17 cellular contexts compared by ENCODE assay signal in genomic region chr1:214570442-214570841, GRCh38. TPM values are rescaled to one million over a fixed set of nuclear protein-coding genes. Genes with fewer than 3 reads are reported as not detected.
A peak's percentile ranks its signal among the peaks of the same experiment; 100 is the strongest.
DNase-seq lines count a peak whose midpoint lies in the region; ATAC-seq and TF ChIP-seq lines count a peak whose summit lies in the region.
"Had no signal": no experiment of that assay in that cellular context is flagged by ENCODE, and none has a peak within 500 bp of the region (broad histone marks: within the 10 kb centered on the region; RNA-seq: fewer than 3 reads in every experiment).

No MANE protein-coding gene starts in this region.

- TF ChIP-seq CTCF in AG04450 (IDR thresholded peaks at IDR 0.05; ENCODE audit: low read depth, low read length): no peak
- no peak for TF ChIP-seq CTCF in brain microvascular endothelial cell (IDR thresholded peaks at IDR 0.05; ENCODE audit: low read depth, low read length, missing control alignments)
- no peak for TF ChIP-seq CTCF in endodermal cell (conservative IDR thresholded peaks at IDR 0.05)

- peaks cover 51% of the 10 kb centered on the region for H3K27me3 Mint-ChIP-seq in endodermal cell (ENCODE audit: insufficient read depth)

- in situ Hi-C loops in brain microvascular endothelial cell (cut with HindIII; ENCODE audit: low pct_ligation_motif_present, low sequenced_read_pairs): no loop called here

- H3K9ac ChIP-seq in endodermal cell (ENCODE audit: extremely low read depth, low read length, poor library complexity, severe bottlenecking): no peak overlapping the region

- H3K36me3 ChIP-seq in MG63: no peaks in the 10 kb centered on the region
- no peaks in the 10 kb centered on the region for H3K36me3 ChIP-seq in brain microvascular endothelial cell (replicated peaks)
- H3K36me3 ChIP-seq in endodermal cell (ENCODE audit: control insufficient read depth, insufficient read depth, low read length): no peaks in the 10 kb centered on the region
- H3K36me3 ChIP-seq: colonic mucosa, left ventricle myocardium inferior, SJSA1 had no signal

- 78 to 93% methylated on average over 2 of the region's 2 CpGs for WGBS in endodermal cell (ENCODE audit: insufficient coverage in 1 of 2, insufficient read length in 1 of 2), 2 experiments

- H3K4me3 ChIP-seq in AG04450 (ENCODE audit: low read depth, low read length) (no peak overlapping the region), MG63 (no peak overlapping the region), brain microvascular endothelial cell (ENCODE audit: low read depth, low read length) (no peak overlapping the region), endodermal cell (ENCODE audit: low read length) (no peak overlapping the region)
- H3K4me3 ChIP-seq: colonic mucosa, left ventricle myocardium inferior, SJSA1 had no signal

- no peaks in the 10 kb centered on the region for H3K36me3 Mint-ChIP-seq in endodermal cell (ENCODE audit: low read depth)

- no peaks in the 10 kb centered on the region for H3K27me3 ChIP-seq in AG04450 (ENCODE audit: control insufficient read depth, insufficient read depth, low read length)
- no peaks in the 10 kb centered on the region for H3K27me3 ChIP-seq in MG63
- no peaks in the 10 kb centered on the region for H3K27me3 ChIP-seq in brain microvascular endothelial cell (replicated peaks)
- H3K27me3 ChIP-seq in endodermal cell (ENCODE audit: control insufficient read depth, insufficient read depth, low read length, poor library complexity, severe bottlenecking): peaks cover 89% of the 10 kb centered on the region
- H3K27me3 ChIP-seq: colonic mucosa, SJSA1 had no signal

- ATAC-seq in left lobe of liver: no peak
- no peak for ATAC-seq in GM21367 (IDR thresholded peaks at IDR 0.05; ENCODE audit: unreplicated experiment)
- no peak for ATAC-seq in GM19467 (IDR thresholded peaks at IDR 0.05; ENCODE audit: unreplicated experiment)

- peaks cover 12% of the 10 kb centered on the region for H3K9me3 Mint-ChIP-seq in endodermal cell

- no peak overlapping the region for H3K27ac Mint-ChIP-seq in endodermal cell

- H3K27ac ChIP-seq in AG04450 (ENCODE audit: low read depth, low read length) (peak overlapping the region; percentile 40), brain microvascular endothelial cell (peak overlapping the region; percentile 62), endodermal cell (ENCODE audit: low read depth, low read length) (no peak overlapping the region)
- H3K27ac ChIP-seq: colonic mucosa, SJSA1 had no signal

- DNase-seq in AG04450 (ENCODE audit: low read depth, low spot score): no peak
- DNase-seq in MG63: peak; percentile 38
- peak; percentile 57 for DNase-seq in brain microvascular endothelial cell
- peak; percentile 82 for DNase-seq in iris pigment epithelial cell (ENCODE audit: low read depth)
- no peak for DNase-seq in endodermal cell
- no peak for DNase-seq in left lobe of liver (ENCODE audit: low spot score)
- DNase-seq: activated CD4-positive, alpha-beta T cell treated with anti-CD3 and anti-CD28 coated beads, Interleukin-2, amount 50 U/mL, for 4 hours; activated T-cell treated with anti-CD3 and anti-CD28 coated beads, Interleukin-2, amount 50 U/mL, for 48 hours; colonic mucosa; COR-L47; left ventricle myocardium inferior; NCI-H1092; NCI-H2171 treated with DMSO at 0.1 percent for 48 hours; stimulated activated naive CD4-positive, alpha-beta T cell treated with Interleukin-2 at 50 U/mL for 16 hours had no signal

- CTCF ChIA-PET in AG04450 (lab: Charles Lee): interaction anchor here (4.5 kb wide), 1 partner anchor 238 kb away, joined by 17 read pairs; no protein-coding TSS in a partner anchor

- H3K4me3 Mint-ChIP-seq in endodermal cell: no peak overlapping the region

- POLR2A ChIA-PET in AG04450 (lab: Yijun Ruan, JAX): no interaction called here

- H3K4me1 ChIP-seq in endodermal cell (ENCODE audit: control insufficient read depth, insufficient read depth, low read length): peaks cover 3% of the 10 kb centered on the region

- H3K9me3 ChIP-seq in AG04450 (ENCODE audit: control insufficient read depth, insufficient read depth, low read length) (no peaks in the 10 kb centered on the region), MG63 (peaks cover under 1% of the 10 kb centered on the region), endodermal cell (ENCODE audit: control insufficient read depth, low read length) (peaks cover 11% of the 10 kb centered on the region)
- H3K9me3 ChIP-seq: colonic mucosa had no signal

- H3K4me1 Mint-ChIP-seq in endodermal cell: peaks cover 8% of the 10 kb centered on the region

RNA-seq across cellular contexts. Expression of gene PTPN14, which starts 19.0 kb away (rescaled TPM):
- polyA plus RNA-seq in AG04450 (2011; rRNA removed): 30.3 and 34.2 TPM in 2 replicates
- polyA minus RNA-seq in AG04450 (2011; rRNA and poly(A)+ RNA removed): 115 and 122 TPM in 2 replicates
- 41.3 and 45.2 TPM in 2 replicates for total RNA-seq in MG63 (2014; rRNA removed; shearing (Covaris generic); ENCODE audit: low replicate concordance)
- total RNA-seq in endodermal cell (10 to 100 TPM; 72.6 to 93.2 TPM), left lobe of liver (3.2 TPM)
- 20.1 TPM for polyA plus RNA-seq in endodermal cell (2013, experiment 1 of 2)
- polyA plus RNA-seq in endodermal cell (2013, experiment 2 of 2): 23.3 TPM

RNA-seq across cellular contexts. Expression of gene CENPF, which starts 32.6 kb away (rescaled TPM):
- polyA plus RNA-seq in AG04450 (2011; rRNA removed): 11.1 and 17.5 TPM in 2 replicates
- 7.4 and 14.5 TPM in 2 replicates for polyA minus RNA-seq in AG04450 (2011; rRNA and poly(A)+ RNA removed)
- total RNA-seq in MG63 (2014; rRNA removed; shearing (Covaris generic); ENCODE audit: low replicate concordance): 43.0 and 64.5 TPM in 2 replicates
- total RNA-seq in endodermal cell: 10 to 100 TPM; 77.2 to 87.2 TPM
- polyA plus RNA-seq in endodermal cell (2013, experiment 1 of 2): 95.0 TPM
- 126 TPM for polyA plus RNA-seq in endodermal cell (2013, experiment 2 of 2)
- total RNA-seq in left lobe of liver: 1.1 TPM

Comparison
In these comparisons a context has a peak if more than half of its experiments do, and no peak if none do; other contexts are left out.
1. DNase-seq: peak in MG63 (single experiment), brain microvascular endothelial cell (single experiment) and iris pigment epithelial cell (single experiment); none in AG04450 (single experiment), endodermal cell (single experiment) and left lobe of liver (single experiment).
2. RNA of gene PTPN14, which starts 19.0 kb away (total RNA-seq): 72.6 to 93.2 TPM in endodermal cell and 41.3 to 45.2 TPM in MG63; 3.2 TPM in left lobe of liver (single experiment); every median in the first group is over 10 times any median in the second.
3. RNA of gene CENPF, which starts 32.6 kb away (total RNA-seq): 77.2 to 87.2 TPM in endodermal cell and 43.0 to 64.5 TPM in MG63; 1.1 TPM in left lobe of liver (single experiment); every median in the first group is over 10 times any median in the second.